In the genomic region with DNA sequence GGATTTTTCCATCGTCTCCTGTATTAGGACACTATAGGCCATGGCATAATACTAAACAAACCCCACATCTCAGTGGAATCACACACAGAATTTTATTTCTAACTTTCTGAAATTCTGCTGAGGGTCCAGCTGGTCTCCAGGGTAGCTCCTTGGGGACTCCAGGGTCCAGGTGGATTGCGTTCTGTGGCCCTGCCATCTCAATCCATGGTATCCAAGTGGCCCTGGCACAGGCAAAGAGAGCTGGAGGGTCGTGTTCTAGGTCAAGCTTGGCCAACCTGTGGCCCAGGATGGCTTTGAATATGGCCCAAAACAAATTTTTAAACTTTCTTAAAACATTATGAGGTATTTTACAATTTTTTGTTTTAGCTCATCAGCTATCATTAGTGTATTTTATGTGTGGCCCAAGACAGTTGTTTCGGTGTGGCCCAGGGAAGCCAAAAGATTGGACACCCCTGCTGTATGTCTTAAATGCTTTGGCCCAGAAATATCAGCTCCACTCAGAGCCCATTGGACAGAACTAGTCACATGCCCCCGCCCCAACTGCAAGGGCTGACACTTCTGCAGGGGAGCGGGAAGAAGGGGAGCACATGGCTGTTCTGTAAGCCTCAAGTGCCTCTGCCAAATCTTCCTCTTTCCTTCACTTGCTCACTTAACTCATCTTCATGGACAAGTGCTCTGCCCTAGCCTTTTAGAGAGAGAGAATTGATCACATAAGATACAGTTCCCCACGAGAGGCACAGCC, we compare ENCODE assay signal across 18 cellular contexts.
A peak's percentile ranks its signal among the peaks of the same experiment; 100 is the strongest.
DNase-seq lines count a peak whose midpoint lies in the region; ATAC-seq and TF ChIP-seq lines count a peak whose summit lies in the region.
"Had no signal": no experiment of that assay in that cellular context is flagged by ENCODE, and none has a peak within 500 bp of the region (broad histone marks: within the 10 kb centered on the region; RNA-seq: fewer than 3 reads in every experiment).

No MANE protein-coding gene starts in this region.

- peaks cover 4 to 7% of the 10 kb centered on the region in 2 donors for H3K36me3 ChIP-seq in duodenal mucosa (ENCODE audit: control insufficient read depth in 1 of 2, insufficient read depth in 2 of 2, low read length in 2 of 2)
- H3K36me3 ChIP-seq: uterus had no signal

- no peaks in the 10 kb centered on the region for H3K4me1 Mint-ChIP-seq in stimulated activated effector memory CD8-positive, alpha-beta T cell treated with anti-CD3 and anti-CD28 coated beads, Interleukin-12 subunit alpha, Interleukin-12 subunit beta, amount 100 ng/mL, for 72 hours
- H3K4me1 Mint-ChIP-seq in T-helper 2 cell treated with Interferon-gamma antibody and Interleukin-4, amounts not matched to agents 5 μg/mL and 100 μg/mL, for 36 hours (ENCODE audit: low read depth) = no peaks in the 10 kb centered on the region

- intact Hi-C loops in cardiac septum (cut with DNase I) = loop anchor here (2.0 to 10.0 kb wide), 2 partner anchors 505 to 771 kb away; no protein-coding TSS in a partner anchor
- intact Hi-C loops in left cardiac atrium (cut with DNase I) = loop anchor here (2.0 to 10.0 kb wide), 7 partner anchors 371 to 771 kb away; no protein-coding TSS in a partner anchor

- H3K36me3 Mint-ChIP-seq in stimulated activated effector memory CD8-positive, alpha-beta T cell treated with anti-CD3 and anti-CD28 coated beads, Interleukin-12 subunit alpha, Interleukin-12 subunit beta, amount 100 ng/mL, for 72 hours = peaks cover 6% of the 10 kb centered on the region
- H3K36me3 Mint-ChIP-seq in T-helper 2 cell treated with Interferon-gamma antibody and Interleukin-4, amounts not matched to agents 5 μg/mL and 100 μg/mL, for 36 hours (ENCODE audit: low read depth) = peaks cover 2% of the 10 kb centered on the region

- H3K4me1 ChIP-seq in duodenal mucosa (ENCODE audit: control insufficient read depth in 1 of 2, insufficient read depth in 2 of 2, low read length in 2 of 2) = peaks cover 29% of the 10 kb centered on the region in 2 donors

- H3K27me3 ChIP-seq in duodenal mucosa (ENCODE audit: control insufficient read depth in 1 of 2, insufficient read depth in 2 of 2, low read length in 2 of 2) = no peaks in the 10 kb centered on the region
- H3K27me3 ChIP-seq: uterus had no signal

- peak overlapping the region; percentile 15 for H3K27ac ChIP-seq in duodenal mucosa (ENCODE audit: low read depth, low read length)
- H3K27ac ChIP-seq: KMS-11, PC-9, uterus had no signal

- H3K27ac Mint-ChIP-seq in stimulated activated effector memory CD8-positive, alpha-beta T cell treated with anti-CD3 and anti-CD28 coated beads, Interleukin-12 subunit alpha, Interleukin-12 subunit beta, amount 100 ng/mL, for 72 hours = peak overlapping the region; percentile 58
- no peak overlapping the region for H3K27ac Mint-ChIP-seq in T-helper 2 cell treated with Interferon-gamma antibody and Interleukin-4, amounts not matched to agents 5 μg/mL and 100 μg/mL, for 36 hours
- H3K27ac Mint-ChIP-seq: activated B cell treated with CpG ODN at 0.5 μM for 24 hours had no signal

- peak overlapping the region in 1 of 2 donors; percentile 10 for H3K9ac ChIP-seq in duodenal mucosa (ENCODE audit: low read depth in 1 of 2, low read length in 2 of 2)
- H3K9ac ChIP-seq: KMS-11 had no signal

- ATAC-seq in left cardiac atrium (no peak), GM21576 (IDR thresholded peaks at IDR 0.05; ENCODE audit: unreplicated experiment) (no peak)
- ATAC-seq in stimulated activated effector memory CD8-positive, alpha-beta T cell treated with anti-CD3 and anti-CD28 coated beads, Interleukin-12 subunit alpha, Interleukin-12 subunit beta, amount 100 ng/mL, for 72 hours = no peak
- ATAC-seq: stimulated activated naive B cell treated with anti-CD40 and anti-IgM and Interleukin-4, amounts not matched to agents 10 μg/mL and 1 μg/mL and 100 μg/mL, for 72 hours had no signal

- no peak for TF ChIP-seq POLR2A in NB4 (IDR thresholded peaks at IDR 0.05; ENCODE audit: extremely low read depth, insufficient read length)

- H3K9me3 ChIP-seq in duodenal mucosa (ENCODE audit: control insufficient read depth in 1 of 2, low read length in 2 of 2) = no peaks in the 10 kb centered on the region

- no peak overlapping the region for H3K4me3 ChIP-seq in NB4 (ENCODE audit: low read depth, low read length)
- no peak overlapping the region for H3K4me3 ChIP-seq in duodenal mucosa (ENCODE audit: low read depth in 1 of 2, low read length in 2 of 2)
- H3K4me3 ChIP-seq: PC-9, smooth muscle cell, uterus had no signal

- H3K4me3 Mint-ChIP-seq in stimulated activated effector memory CD8-positive, alpha-beta T cell treated with anti-CD3 and anti-CD28 coated beads, Interleukin-12 subunit alpha, Interleukin-12 subunit beta, amount 100 ng/mL, for 72 hours = no peak overlapping the region
- H3K4me3 Mint-ChIP-seq in T-helper 2 cell treated with Interferon-gamma antibody and Interleukin-4, amounts not matched to agents 5 μg/mL and 100 μg/mL, for 36 hours = no peak overlapping the region
- H3K4me3 Mint-ChIP-seq: activated B cell treated with CpG ODN at 0.5 μM for 24 hours; stimulated activated naive B cell treated with anti-CD40 and anti-IgM and Interleukin-4, amounts not matched to agents 10 μg/mL and 1 μg/mL and 100 μg/mL, for 72 hours had no signal

- DNase-seq in cardiac septum (ENCODE audit: low spot score) (peak; percentile 24), left cardiac atrium (no peak), NB4 (ENCODE audit: low read depth) (peak; percentile 30), NCI-H128 (lab: John Stamatoyannopoulos, UW; ENCODE audit: unreplicated experiment) (no peak)
- DNase-seq in stimulated activated effector memory CD8-positive, alpha-beta T cell treated with anti-CD3 and anti-CD28 coated beads, Interleukin-12 subunit alpha, Interleukin-12 subunit beta, amount 100 ng/mL, for 72 hours (ENCODE audit: low spot score in 2 of 2) = no peak
- DNase-seq in T-helper 2 cell treated with Interferon-gamma antibody and Interleukin-4, amounts not matched to agents 5 μg/mL and 100 μg/mL, for 36 hours (ENCODE audit: low spot score) = no peak
- DNase-seq: ACHN; activated B cell treated with CpG ODN at 0.5 μM for 24 hours; activated naive CD4-positive, alpha-beta T cell treated with Interleukin-2 at 50 U/mL for 16 hours; GDM1; hippocampal formation; PC-9; stimulated activated naive B cell treated with anti-CD40 and anti-IgM and Interleukin-4, amounts not matched to agents 10 μg/mL and 1 μg/mL and 100 μg/mL, for 72 hours had no signal

- TF ChIP-seq CTCF in NB4 (IDR thresholded peaks at IDR 0.05; ENCODE audit: low read depth, low read length) = no peak

- no peaks in the 10 kb centered on the region for H3K27me3 Mint-ChIP-seq in T-helper 2 cell treated with Interferon-gamma antibody and Interleukin-4, amounts not matched to agents 5 μg/mL and 100 μg/mL, for 36 hours (ENCODE audit: low read depth)
- H3K27me3 Mint-ChIP-seq: activated B cell treated with CpG ODN at 0.5 μM for 24 hours; stimulated activated naive B cell treated with anti-CD40 and anti-IgM and Interleukin-4, amounts not matched to agents 10 μg/mL and 1 μg/mL and 100 μg/mL, for 72 hours had no signal

- peaks cover 7% of the 10 kb centered on the region for H3K9me3 Mint-ChIP-seq in stimulated activated effector memory CD8-positive, alpha-beta T cell treated with anti-CD3 and anti-CD28 coated beads, Interleukin-12 subunit alpha, Interleukin-12 subunit beta, amount 100 ng/mL, for 72 hours
- peaks cover 6% of the 10 kb centered on the region for H3K9me3 Mint-ChIP-seq in T-helper 2 cell treated with Interferon-gamma antibody and Interleukin-4, amounts not matched to agents 5 μg/mL and 100 μg/mL, for 36 hours

Comparison
In these comparisons a context has a peak if more than half of its experiments do, and no peak if none do; other contexts are left out.
1. DNase-seq: peak in cardiac septum (single experiment) and NB4 (single experiment); none in left cardiac atrium (single experiment), stimulated activated effector memory CD8-positive, alpha-beta T cell treated with anti-CD3 and anti-CD28 coated beads, Interleukin-12 subunit alpha, Interleukin-12 subunit beta, amount 100 ng/mL, for 72 hours (0 of 2), T-helper 2 cell treated with Interferon-gamma antibody and Interleukin-4, amounts not matched to agents 5 μg/mL and 100 μg/mL, for 36 hours (single experiment) and NCI-H128 (single experiment).